18 cellular contexts compared by ENCODE assay signal in genomic region chr13:98054301-98054700, GRCh38.
DNase-seq lines count a peak whose midpoint lies in the region; ATAC-seq, FAIRE-seq and TF ChIP-seq lines count a peak whose summit lies in the region.
"Had no signal": no experiment of that assay in that cellular context is flagged by ENCODE, and none has a peak within 500 bp of the region (broad histone marks: within the 10 kb centered on the region; RNA-seq: fewer than 3 reads in every experiment).

No MANE protein-coding gene starts in this region.

- H3K9ac ChIP-seq in HepG2 (ENCODE audit: insufficient read depth, low read depth, low read length) = no peak overlapping the region
- H3K9ac ChIP-seq in endodermal cell (ENCODE audit: extremely low read depth, low read length, poor library complexity, severe bottlenecking) = no peak overlapping the region
- H3K9ac ChIP-seq: BLaER1 treated with 17β-estradiol and CSF1 and Interleukin-3, amounts not matched to agents 10 nM and 100 nM had no signal

- no peak overlapping the region for H3K27ac Mint-ChIP-seq in endodermal cell
- H3K27ac Mint-ChIP-seq in type B pancreatic cell = no peak overlapping the region
- H3K27ac Mint-ChIP-seq in Caco-2 (ENCODE audit: unreplicated experiment) = no peak overlapping the region
- H3K27ac Mint-ChIP-seq: B cell; CD8-positive, alpha-beta T cell; IgD-negative memory B cell had no signal

- H3K27me3 Mint-ChIP-seq in endodermal cell (ENCODE audit: insufficient read depth) (no peaks in the 10 kb centered on the region), type B pancreatic cell (peaks cover 8% of the 10 kb centered on the region), Caco-2 (ENCODE audit: insufficient read depth, unreplicated experiment) (peaks cover 4% of the 10 kb centered on the region)

- H3K9me3 Mint-ChIP-seq in endodermal cell = peaks cover 4% of the 10 kb centered on the region
- H3K9me3 Mint-ChIP-seq in type B pancreatic cell = no peaks in the 10 kb centered on the region
- peaks cover 10% of the 10 kb centered on the region for H3K9me3 Mint-ChIP-seq in Caco-2 (ENCODE audit: unreplicated experiment)

- H3K4me2 ChIP-seq in HepG2 (ENCODE audit: low read depth, low read length) = no peak overlapping the region
- H3K4me2 ChIP-seq: BLaER1 treated with 17β-estradiol and CSF1 and Interleukin-3, amounts not matched to agents 10 nM and 100 nM had no signal

- no peak for TF ChIP-seq RAD21 in HepG2 (CRISPR knock-in tag; IDR thresholded peaks at IDR 0.05)

- intact Hi-C loops in HepG2 (cut with micrococcal nuclease; ENCODE audit: unreplicated experiment) (no loop called here), right lobe of liver (cut with DNase I) (no loop called here), Caco-2 (cut with micrococcal nuclease; ENCODE audit: unreplicated experiment) (no loop called here)

- in situ Hi-C loops in HepG2 (cut with HindIII; ENCODE audit: extremely low pct_ligation_motif_present, low pct_unique_long_range_greater_than_20kb) = no loop called here

- TF ChIP-seq CTCF in HepG2 (CRISPR knock-in tag; IDR thresholded peaks at IDR 0.05) = no peak; the same call in 1 of the 2 replicates
- TF ChIP-seq CTCF in right lobe of liver (IDR thresholded peaks at IDR 0.05) = no peak
- no peak for TF ChIP-seq CTCF in endodermal cell (conservative IDR thresholded peaks at IDR 0.05)
- no peak for TF ChIP-seq CTCF in type B pancreatic cell (conservative IDR thresholded peaks at IDR 0.05)
- no peak for TF ChIP-seq CTCF in Caco-2 (IDR thresholded peaks at IDR 0.05; ENCODE audit: insufficient read depth in 1 of 2, low read depth in 1 of 2, low read length in 1 of 2, severe bottlenecking in 1 of 2, unreplicated experiment in 1 of 2)
- TF ChIP-seq CTCF in WERI-Rb-1 (IDR thresholded peaks at IDR 0.05; ENCODE audit: low read depth, low read length) = no peak

- H3K27ac ChIP-seq in HepG2 (ENCODE audit: extremely low read length, insufficient read depth, low read length) (no peak overlapping the region), right lobe of liver (no peak overlapping the region), endodermal cell (ENCODE audit: low read depth, low read length) (no peak overlapping the region), WERI-Rb-1 (no peak overlapping the region)
- H3K27ac ChIP-seq: BLaER1 treated with 17β-estradiol and CSF1 and Interleukin-3, amounts not matched to agents 10 nM and 100 nM; HL-60 had no signal

- ATAC-seq in HepG2 = peak; percentile 52; the same call in 2 of the 3 replicates
- no peak for ATAC-seq in right lobe of liver
- ATAC-seq: CD8-positive, alpha-beta T cell had no signal

- no peak overlapping the region for H2AFZ ChIP-seq in HepG2 (ENCODE audit: low read length)

- H3K4me3 Mint-ChIP-seq in endodermal cell = no peak overlapping the region
- no peak overlapping the region for H3K4me3 Mint-ChIP-seq in type B pancreatic cell
- H3K4me3 Mint-ChIP-seq in Caco-2 (ENCODE audit: unreplicated experiment) = no peak overlapping the region
- H3K4me3 Mint-ChIP-seq: B cell; CD8-positive, alpha-beta T cell; IgD-negative memory B cell had no signal

- no peaks in the 10 kb centered on the region for H3K27me3 ChIP-seq in HepG2 (ENCODE audit: control insufficient read depth in 1 of 2, insufficient read depth in 2 of 2, low read length in 2 of 2)
- no peaks in the 10 kb centered on the region for H3K27me3 ChIP-seq in right lobe of liver
- no peaks in the 10 kb centered on the region for H3K27me3 ChIP-seq in endodermal cell (ENCODE audit: control insufficient read depth, insufficient read depth, low read length, poor library complexity, severe bottlenecking)
- no peaks in the 10 kb centered on the region for H3K27me3 ChIP-seq in Caco-2 (replicated peaks; ENCODE audit: control insufficient read depth, insufficient read depth, low read length)
- H3K27me3 ChIP-seq in WERI-Rb-1 (ENCODE audit: insufficient read depth, low read depth, severe bottlenecking) = no peaks in the 10 kb centered on the region
- H3K27me3 ChIP-seq: BLaER1 treated with 17β-estradiol and CSF1 and Interleukin-3, amounts not matched to agents 10 nM and 100 nM had no signal

- H3K4me1 Mint-ChIP-seq in endodermal cell = peaks cover 13% of the 10 kb centered on the region
- peaks cover 9% of the 10 kb centered on the region for H3K4me1 Mint-ChIP-seq in type B pancreatic cell (ENCODE audit: unreplicated experiment)
- H3K4me1 Mint-ChIP-seq in Caco-2 (ENCODE audit: low read depth, unreplicated experiment) = no peaks in the 10 kb centered on the region
- H3K4me1 Mint-ChIP-seq: B cell, IgD-negative memory B cell had no signal

- no peak overlapping the region for H3K4me3 ChIP-seq in HepG2 (replicated peaks in 1 of 3; ENCODE audit: insufficient read depth in 1 of 3, low read depth in 2 of 3, low read length in 3 of 3)
- H3K4me3 ChIP-seq in right lobe of liver = no peak overlapping the region
- no peak overlapping the region for H3K4me3 ChIP-seq in endodermal cell (ENCODE audit: low read length)
- H3K4me3 ChIP-seq in Caco-2 (ENCODE audit: low read depth, low read length) = no peak overlapping the region
- no peak overlapping the region for H3K4me3 ChIP-seq in WERI-Rb-1 (ENCODE audit: low read depth, low read length)
- H3K4me3 ChIP-seq: BLaER1 treated with 17β-estradiol and CSF1 and Interleukin-3, amounts not matched to agents 10 nM and 100 nM; HAP-1 had no signal

- DNase-seq in HepG2 (ENCODE audit: low spot score) (no peak), right lobe of liver (no peak), SK-N-DZ (ENCODE audit: low spot score) (peak; percentile 41), endodermal cell (peak; percentile 62), type B pancreatic cell (ENCODE audit: extremely low spot score, unreplicated experiment) (no peak), Caco-2 (no peak), WERI-Rb-1 (no peak)
- DNase-seq: CD8-positive, alpha-beta T cell; DMS 273 treated with DMSO at 0.1 percent for 48 hours; DMS53; GDM1; GOT3; KBM-7 had no signal

- H3K79me2 ChIP-seq in HepG2 (ENCODE audit: insufficient read depth, low read length) = no peaks in the 10 kb centered on the region

- BruUV-seq in HepG2 (replicated peaks; lab: Mats Ljungman, UMichigan) (no TSS peak), Caco-2 (replicated peaks; lab: Mats Ljungman, UMichigan) (no TSS peak)

- no peaks in the 10 kb centered on the region for H3K9me3 ChIP-seq in HepG2 (ENCODE audit: low read length)
- H3K9me3 ChIP-seq in right lobe of liver = no peaks in the 10 kb centered on the region
- no peaks in the 10 kb centered on the region for H3K9me3 ChIP-seq in endodermal cell (ENCODE audit: control insufficient read depth, low read length)
- 0 out of 2 replicates have a peak, but pooled peaks cover 4% of the 10 kb centered on the region for H3K9me3 ChIP-seq in Caco-2
- H3K9me3 ChIP-seq in WERI-Rb-1 (ENCODE audit: severe bottlenecking) = peaks cover 5% of the 10 kb centered on the region
- H3K9me3 ChIP-seq: HAP-1 had no signal

- TF ChIP-seq EP300 in HepG2 (IDR thresholded peaks at IDR 0.05; ENCODE audit: low read depth in 2 of 2, low read length in 2 of 2) (no peak), HepG2 (CRISPR knock-in tag; IDR thresholded peaks at IDR 0.05; ENCODE audit: borderline replicate concordance) (no peak)

- H3K36me3 ChIP-seq in HepG2 (replicated peaks in 1 of 2; ENCODE audit: control insufficient read depth in 1 of 2, insufficient read depth in 2 of 2, low read length in 2 of 2) (no peaks in the 10 kb centered on the region), right lobe of liver (no peaks in the 10 kb centered on the region), endodermal cell (ENCODE audit: control insufficient read depth, insufficient read depth, low read length) (no peaks in the 10 kb centered on the region), Caco-2 (ENCODE audit: control insufficient read depth, insufficient read depth, low read length) (no peaks in the 10 kb centered on the region), WERI-Rb-1 (no peaks in the 10 kb centered on the region)
- H3K36me3 ChIP-seq: BLaER1 treated with 17β-estradiol and CSF1 and Interleukin-3, amounts not matched to agents 10 nM and 100 nM; HAP-1 had no signal

- FAIRE-seq in HepG2 (lab: Jason Lieb, UNC) = no peak

- H3K36me3 Mint-ChIP-seq in endodermal cell (ENCODE audit: low read depth) = no peaks in the 10 kb centered on the region
- H3K36me3 Mint-ChIP-seq in type B pancreatic cell = no peaks in the 10 kb centered on the region
- no peaks in the 10 kb centered on the region for H3K36me3 Mint-ChIP-seq in Caco-2 (ENCODE audit: insufficient read depth, unreplicated experiment)
- H3K36me3 Mint-ChIP-seq: CD8-positive, alpha-beta T cell; IgD-negative memory B cell had no signal

- no peaks in the 10 kb centered on the region for H4K20me1 ChIP-seq in HepG2 (ENCODE audit: insufficient read depth, low read length)
- H4K20me1 ChIP-seq: BLaER1 treated with 17β-estradiol and CSF1 and Interleukin-3, amounts not matched to agents 10 nM and 100 nM had no signal

- WGBS in HepG2 (ENCODE audit: low lambda C conversion rate) = 73% methylated on average over 6 of the region's 6 CpGs
- 86% methylated on average over 5 of the region's 6 CpGs for WGBS in right lobe of liver (ENCODE audit: insufficient coverage, low coverage, low lambda C conversion rate, missing lambda C conversion rate)
- 86 to 88% methylated on average over 5 to 6 of the region's 6 CpGs for WGBS in endodermal cell (ENCODE audit: insufficient coverage in 1 of 2, insufficient read length in 1 of 2), 2 experiments

- CTCF ChIA-PET in HepG2 (lab: Yijun Ruan, JAX; ENCODE audit: low intra/inter-chr PET ratio, low total read pairs) = no interaction called here
- CTCF ChIA-PET in Caco-2 (lab: Charles Lee) = no interaction called here

- TF ChIP-seq POLR2A in HepG2 (IDR thresholded peaks at IDR 0.05; ENCODE audit: insufficient read depth in 1 of 2, low read depth in 2 of 2, low read length in 2 of 2) = no peak
- no peak for TF ChIP-seq POLR2A in right lobe of liver (IDR thresholded peaks at IDR 0.05)

- POLR2A ChIA-PET in HepG2 (lab: Yijun Ruan, JAX) (interaction anchor here (0.6 kb wide), 1 partner anchor 1543 kb away, joined by 4 read pairs; no protein-coding TSS in a partner anchor), Caco-2 (lab: Charles Lee) (no interaction called here)

- peaks cover 30% of the 10 kb centered on the region for H3K4me1 ChIP-seq in HepG2 (ENCODE audit: insufficient read depth, low read length)
- no peaks in the 10 kb centered on the region for H3K4me1 ChIP-seq in right lobe of liver
- H3K4me1 ChIP-seq in endodermal cell (ENCODE audit: control insufficient read depth, insufficient read depth, low read length) = no peaks in the 10 kb centered on the region
- no peaks in the 10 kb centered on the region for H3K4me1 ChIP-seq in Caco-2
- H3K4me1 ChIP-seq: HAP-1 had no signal

TF ChIP-seq in HepG2, 621 proteins besides CTCF, POLR2A, EP300 and RAD21 (continues in another document):
- TF ChIP-seq AKAP8 (CRISPR knock-in tag; IDR thresholded peaks at IDR 0.05) = no peak

Comparison
In these comparisons a context has a peak if more than half of its experiments do, and no peak if none do; other contexts are left out.
1. DNase-seq: peak in SK-N-DZ (single experiment) and endodermal cell (single experiment); none in HepG2 (single experiment), right lobe of liver (0 of 3), type B pancreatic cell (single experiment), Caco-2 (0 of 2) and WERI-Rb-1 (single experiment).